In the genomic region with DNA sequence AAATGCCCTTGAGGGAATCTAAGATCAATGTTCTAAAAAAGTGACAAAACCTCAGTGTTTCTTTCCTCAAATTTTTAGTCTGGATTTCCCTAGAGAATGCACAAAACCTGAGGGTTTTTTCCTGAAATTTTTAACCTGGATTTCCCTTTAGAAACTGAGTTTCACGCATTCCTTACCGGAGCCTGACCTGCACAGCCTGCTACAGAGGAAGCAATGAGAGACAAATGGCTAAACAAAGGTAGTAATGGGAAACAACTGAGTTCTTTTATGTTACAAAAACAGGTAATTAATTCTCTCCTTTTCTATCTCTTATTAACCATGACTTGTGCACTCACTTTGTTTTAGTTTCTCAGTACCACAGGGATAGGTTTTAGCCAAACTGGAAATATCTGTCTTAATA, we compare ENCODE assay signal across 1 cellular context.
TF ChIP-seq lines count a peak whose summit lies in the region.

No MANE protein-coding gene starts in this region.

TF ChIP-seq in GM23338, 12 proteins besides CTCF, POLR2A, EP300 and RAD21 (continued from another document):
- TF ChIP-seq JUNB (IDR thresholded peaks at IDR 0.05; ENCODE audit: unreplicated experiment) (no peak), ZNF114 (CRISPR knock-in tag; IDR thresholded peaks at IDR 0.05) (no peak)
